18 cellular contexts compared by ENCODE assay signal in genomic region chr10:69403519-69403918, GRCh38. TPM values are rescaled to one million over a fixed set of nuclear protein-coding genes. Genes with fewer than 3 reads are reported as not detected.
DNase-seq lines count a peak whose midpoint lies in the region; ATAC-seq, FAIRE-seq and TF ChIP-seq lines count a peak whose summit lies in the region.
"Had no signal": no experiment of that assay in that cellular context is flagged by ENCODE, and none has a peak within 500 bp of the region (broad histone marks: within the 10 kb centered on the region; RNA-seq: fewer than 3 reads in every experiment).

No MANE protein-coding gene starts in this region.

- dilution Hi-C loops in mammary epithelial cell (cut with HindIII; ENCODE audit: low sequenced_read_pairs) = no loop called here

- H3K79me2 ChIP-seq in mammary epithelial cell (ENCODE audit: insufficient read depth, low read length) (no peaks in the 10 kb centered on the region), astrocyte (ENCODE audit: insufficient read depth, low read length) (no peaks in the 10 kb centered on the region)

- DNase-seq in mammary epithelial cell (peak; percentile 31), MCF 10A (ENCODE audit: unreplicated experiment) (no peak), astrocyte (ENCODE audit: low read depth) (peak; percentile 88), fibroblast of pulmonary artery (ENCODE audit: low read depth) (peak; percentile 95), stromal cell of bone marrow (ENCODE audit: low read depth) (peak; percentile 77), nephron progenitor cell (no peak)
- no peak for DNase-seq in stimulated activated CD4-positive, alpha-beta T cell treated with anti-CD3 and anti-CD28 coated beads, Interleukin-4, amount 100 ng/mL, for 24 hours
- DNase-seq: activated gamma-delta T cell treated with Interleukin-2 at 50 U/mL for 16 hours; effector memory CD8-positive, alpha-beta T cell; heart left ventricle; kidney glomerular epithelial cell; NCI-H2029; NCI-H526 had no signal

- H3K4me3 Mint-ChIP-seq in MCF 10A (ENCODE audit: unreplicated experiment) = no peak overlapping the region
- no peak overlapping the region for H3K4me3 Mint-ChIP-seq in astrocyte (ENCODE audit: unreplicated experiment)
- H3K4me3 Mint-ChIP-seq in nephron progenitor cell = no peak overlapping the region
- H3K4me3 Mint-ChIP-seq: effector memory CD8-positive, alpha-beta T cell had no signal

- ATAC-seq in HG03159 (IDR thresholded peaks at IDR 0.05; ENCODE audit: unreplicated experiment) = no peak
- ATAC-seq: A549; effector memory CD8-positive, alpha-beta T cell; SK-N-SH treated with all-trans-retinoic acid at 6 μM for 48 hours had no signal

- TF ChIP-seq CTCF in mammary epithelial cell (conservative IDR thresholded peaks at IDR 0.05 in 1 of 2, IDR thresholded peaks at IDR 0.05 in 1 of 2; ENCODE audit: extremely low read depth in 1 of 2, insufficient read depth in 1 of 2, low read depth in 1 of 2, low read length in 2 of 2) = no peak
- TF ChIP-seq CTCF in MCF 10A (IDR thresholded peaks at IDR 0.05; ENCODE audit: unreplicated experiment) = no peak
- TF ChIP-seq CTCF in astrocyte (IDR thresholded peaks at IDR 0.05; ENCODE audit: insufficient read depth, low read depth, low read length) = no peak
- TF ChIP-seq CTCF in fibroblast of pulmonary artery (IDR thresholded peaks at IDR 0.05; ENCODE audit: low read length, missing control alignments) = no peak
- no peak for TF ChIP-seq CTCF in nephron progenitor cell (IDR thresholded peaks at IDR 0.05)

- H3K9me3 ChIP-seq in mammary epithelial cell (replicated peaks; ENCODE audit: insufficient read depth, low read length) (no peaks in the 10 kb centered on the region), astrocyte (ENCODE audit: insufficient read depth, low read depth, low read length) (no peaks in the 10 kb centered on the region)
- H3K9me3 ChIP-seq: A549, breast epithelium, heart left ventricle had no signal

- H3K4me3 ChIP-seq in mammary epithelial cell (replicated peaks in 1 of 3; ENCODE audit: insufficient read depth in 1 of 3, low read depth in 2 of 3, low read length in 3 of 3) (no peak overlapping the region), astrocyte (ENCODE audit: insufficient read depth, low read depth, low read length) (no peak overlapping the region), fibroblast of pulmonary artery (replicated peaks; ENCODE audit: low read depth, low read length) (no peak overlapping the region)
- H3K4me3 ChIP-seq: A549, breast epithelium, heart left ventricle had no signal

- H3K27me3 ChIP-seq in mammary epithelial cell (ENCODE audit: insufficient read depth, low read length) (no peaks in the 10 kb centered on the region), astrocyte (ENCODE audit: insufficient read depth, low read length) (no peaks in the 10 kb centered on the region)
- H3K27me3 ChIP-seq: breast epithelium, heart left ventricle had no signal

- H3K9me3 Mint-ChIP-seq in MCF 10A (ENCODE audit: unreplicated experiment) = no peaks in the 10 kb centered on the region
- H3K9me3 Mint-ChIP-seq in astrocyte (ENCODE audit: unreplicated experiment) = no peaks in the 10 kb centered on the region
- H3K9me3 Mint-ChIP-seq in nephron progenitor cell = no peaks in the 10 kb centered on the region
- H3K9me3 Mint-ChIP-seq: effector memory CD8-positive, alpha-beta T cell had no signal

- BruUV-seq in mammary epithelial cell (replicated peaks; lab: Mats Ljungman, UMichigan) (no TSS peak), MCF 10A (replicated peaks; lab: Mats Ljungman, UMichigan) (no TSS peak)

- no peak for FAIRE-seq in astrocyte (lab: Jason Lieb, UNC)
- FAIRE-seq: A549, TTC549 had no signal

- in situ Hi-C loops in mammary epithelial cell (cut with MboI; ENCODE audit: low sequenced_read_pairs in 2 of 2) = loop anchor here (5.0 to 25.0 kb wide), 2 partner anchors 171 to 416 kb away; partner anchors contain the start of gene KIFBP (in 1 of the 2)

- H2AFZ ChIP-seq in mammary epithelial cell (ENCODE audit: low read depth, low read length) = no peak overlapping the region
- no peak overlapping the region for H2AFZ ChIP-seq in astrocyte (ENCODE audit: low read depth, low read length)

- H3K27ac ChIP-seq in mammary epithelial cell (ENCODE audit: insufficient read depth, low read depth, low read length) = no peak overlapping the region
- H3K27ac ChIP-seq in astrocyte (ENCODE audit: low read depth, low read length) = no peak overlapping the region
- H3K27ac ChIP-seq: A549, breast epithelium had no signal

- no peak overlapping the region for H3K27ac Mint-ChIP-seq in MCF 10A (ENCODE audit: low read depth, unreplicated experiment)
- H3K27ac Mint-ChIP-seq in astrocyte (ENCODE audit: unreplicated experiment) = no peak overlapping the region
- H3K27ac Mint-ChIP-seq in nephron progenitor cell = no peak overlapping the region

- H3K27me3 Mint-ChIP-seq in MCF 10A (ENCODE audit: insufficient read depth, unreplicated experiment) = no peaks in the 10 kb centered on the region
- no peaks in the 10 kb centered on the region for H3K27me3 Mint-ChIP-seq in astrocyte (ENCODE audit: low read depth, unreplicated experiment)
- peaks cover 9% of the 10 kb centered on the region for H3K27me3 Mint-ChIP-seq in nephron progenitor cell (ENCODE audit: low read depth, poor library complexity)
- H3K27me3 Mint-ChIP-seq: effector memory CD8-positive, alpha-beta T cell had no signal

- POLR2A ChIA-PET in MCF 10A (lab: Yijun Ruan, JAX) = interaction anchor here (1.2 to 1.3 kb wide), 2 partner anchors 44 to 191 kb away, joined by 3 to 5 read pairs; no protein-coding TSS in a partner anchor

- peaks cover 15% of the 10 kb centered on the region for H3K4me1 Mint-ChIP-seq in MCF 10A (ENCODE audit: insufficient read depth, unreplicated experiment)
- H3K4me1 Mint-ChIP-seq in astrocyte (ENCODE audit: low read depth, unreplicated experiment) = peaks cover 4% of the 10 kb centered on the region
- H3K4me1 Mint-ChIP-seq in nephron progenitor cell = peaks cover 44% of the 10 kb centered on the region

- CTCF ChIA-PET in mammary epithelial cell (lab: Charles Lee; ENCODE audit: low non-redundant PET) = no interaction called here
- CTCF ChIA-PET in MCF 10A (lab: Yijun Ruan, JAX) = interaction anchor here (2.0 to 2.3 kb wide), 2 partner anchors 11 to 165 kb away, joined by 5 to 11 read pairs; no protein-coding TSS in a partner anchor

- H3K36me3 Mint-ChIP-seq in MCF 10A (ENCODE audit: insufficient read depth, unreplicated experiment) = peaks cover 49% of the 10 kb centered on the region
- peaks cover 39% of the 10 kb centered on the region for H3K36me3 Mint-ChIP-seq in astrocyte (ENCODE audit: low read depth, unreplicated experiment)
- H3K36me3 Mint-ChIP-seq in nephron progenitor cell (ENCODE audit: low read depth) = peaks cover 35% of the 10 kb centered on the region

- H3K4me1 ChIP-seq in mammary epithelial cell (ENCODE audit: insufficient read depth, low read length) (peaks cover 9% of the 10 kb centered on the region), astrocyte (ENCODE audit: insufficient read depth, low read length) (peaks cover 10% of the 10 kb centered on the region)
- H3K4me1 ChIP-seq: breast epithelium had no signal

- H3K36me3 ChIP-seq in mammary epithelial cell (ENCODE audit: insufficient read depth, low read length) = peaks cover 4% of the 10 kb centered on the region
- peaks cover under 1% of the 10 kb centered on the region for H3K36me3 ChIP-seq in astrocyte (ENCODE audit: insufficient read depth, low read length)

- H4K20me1 ChIP-seq in mammary epithelial cell (ENCODE audit: insufficient read depth, low read length) (no peaks in the 10 kb centered on the region), astrocyte (ENCODE audit: insufficient read depth, low read length) (no peaks in the 10 kb centered on the region)

- intact Hi-C loops in mammary epithelial cell (cut with micrococcal nuclease) = no loop called here
- intact Hi-C loops in MCF 10A (cut with micrococcal nuclease) = no loop called here

- H3K9ac ChIP-seq in mammary epithelial cell (ENCODE audit: insufficient read depth, low read length) = no peak overlapping the region
- H3K9ac ChIP-seq in astrocyte (ENCODE audit: low read length) = no peak overlapping the region

- H3K4me2 ChIP-seq in mammary epithelial cell (ENCODE audit: insufficient read depth, low read depth, low read length) (no peak overlapping the region), astrocyte (ENCODE audit: low read length) (peak overlapping the region; percentile 3)
- H3K4me2 ChIP-seq: A549 had no signal

- 68% methylated on average over 3 of the region's 3 CpGs for WGBS in mammary epithelial cell (ENCODE audit: low coverage, missing lambda C conversion rate)

RNA-seq across cellular contexts. Expression of gene TACR2, which starts 13.2 kb away (rescaled TPM):
- not detected for total RNA-seq in mammary epithelial cell
- polyA plus RNA-seq in mammary epithelial cell = 0.08 TPM
- polyA minus RNA-seq in mammary epithelial cell = not detected
- not detected in 2 replicates for total RNA-seq in MCF 10A (2022)
- total RNA-seq in astrocyte = not detected in 2 replicates

RNA-seq across cellular contexts. Expression of gene TSPAN15, which starts 47.7 kb away (rescaled TPM):
- 1 to 10 TPM in 1 of 2 donors, under 1 TPM in 1; 0.64 to 1.5 TPM for total RNA-seq in mammary epithelial cell
- 1.8 TPM for polyA plus RNA-seq in mammary epithelial cell
- not detected for polyA minus RNA-seq in mammary epithelial cell
- total RNA-seq in MCF 10A (2022) = 0.52 and 0.54 TPM in 2 replicates
- total RNA-seq in astrocyte = 8.7 and 9.4 TPM in 2 replicates

Comparison
In these comparisons a context has a peak if more than half of its experiments do, and no peak if none do; other contexts are left out.
1. DNase-seq: peak in mammary epithelial cell (single experiment), astrocyte (single experiment), fibroblast of pulmonary artery (single experiment) and stromal cell of bone marrow (single experiment); none in MCF 10A (single experiment), stimulated activated CD4-positive, alpha-beta T cell treated with anti-CD3 and anti-CD28 coated beads, Interleukin-4, amount 100 ng/mL, for 24 hours (single experiment) and nephron progenitor cell (single experiment).